32 cellular contexts compared by ENCODE assay signal in the genomic region with DNA sequence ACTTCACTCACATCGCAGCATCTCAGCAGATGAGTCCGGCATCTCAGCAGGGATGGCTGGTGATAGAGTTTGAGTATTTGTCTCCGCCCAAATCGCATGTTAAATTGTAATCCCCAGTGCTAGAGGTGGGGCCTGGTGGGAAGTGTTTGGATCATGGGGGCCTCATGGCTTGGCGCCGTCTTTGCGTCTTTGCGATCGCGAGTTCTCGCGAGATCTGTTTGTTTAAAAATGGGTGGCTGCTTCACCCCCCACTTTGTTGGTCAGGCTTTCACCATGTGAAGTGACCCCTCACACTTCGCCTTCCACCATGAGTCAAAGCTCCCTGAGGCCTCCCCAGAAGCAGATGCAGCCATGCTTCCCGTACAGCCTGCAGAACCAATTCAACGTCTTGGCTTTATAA.
"Had no signal": no experiment of that assay in that cellular context is flagged by ENCODE, and none has a peak within 500 bp of the region (broad histone marks: within the 10 kb centered on the region; RNA-seq: fewer than 3 reads in every experiment).

No MANE protein-coding gene starts in this region.

- H3K36me3 ChIP-seq: ascending aorta, breast epithelium, cardiac muscle cell had no signal

- H3K36me3 Mint-ChIP-seq: activated naive CD8-positive, alpha-beta T cell treated with anti-CD3 and anti-CD28 coated beads, Interleukin-2, amount 10 ng/mL, durations not matched to agents 7 days and 5 days; brain had no signal

- H3K27ac ChIP-seq: ascending aorta, breast epithelium, cardiac muscle cell, coronary artery, dorsolateral prefrontal cortex, VCaP had no signal

- H3K9me3 ChIP-seq: ascending aorta, breast epithelium had no signal

- FAIRE-seq: frontal cortex, TTC549 had no signal

- H3K27me3 ChIP-seq: ascending aorta, breast epithelium, cardiac muscle cell, dorsolateral prefrontal cortex had no signal

- H3K4me3 ChIP-seq: ascending aorta, breast epithelium, cardiac muscle cell, coronary artery, dorsolateral prefrontal cortex had no signal

- H3K27ac Mint-ChIP-seq: activated CD4-positive, alpha-beta memory T cell treated with anti-CD3 and anti-CD28 coated beads, Interleukin-2, amount 10 ng/mL, durations not matched to agents 7 days and 5 days; activated CD4-positive, alpha-beta T cell treated with anti-CD3 and anti-CD28 coated beads, Interleukin-2, amount 10 ng/mL, durations not matched to agents 7 days and 5 days; activated naive CD4-positive, alpha-beta T cell treated with anti-CD3 and anti-CD28 coated beads, Interleukin-2, amount 10 ng/mL, durations not matched to agents 7 days and 5 days; activated naive CD4-positive, alpha-beta T cell treated with anti-CD3 and anti-CD28 coated beads, Interleukin-2, amount 50 U/mL, for 72 hours; activated naive CD8-positive, alpha-beta T cell treated with anti-CD3 and anti-CD28 coated beads, Interleukin-2, amount 10 ng/mL, durations not matched to agents 7 days and 5 days; activated T-cell treated with anti-CD3 and anti-CD28 coated beads, Interleukin-2, amount 50 U/mL, for 24 hours; activated T-cell treated with anti-CD3 and anti-CD28 coated beads, Interleukin-2, amount 50 U/mL, for 72 hours; dendritic cell treated with granulocyte-macrophage colony-stimulating factor and Interleukin-4, amounts not matched to agents 40 ng/mL and 50 ng/mL, for 4 days; endodermal cell; WTC11 had no signal

- ATAC-seq: activated naive CD4-positive, alpha-beta T cell treated with anti-CD3 and anti-CD28 coated beads, Interleukin-2, amount 50 U/mL, for 72 hours; activated T-cell treated with anti-CD3 and anti-CD28 coated beads, Interleukin-2, amount 50 U/mL, for 72 hours; esophagus mucosa; WTC11 had no signal

- DNase-seq: activated CD4-positive, alpha-beta memory T cell treated with anti-CD3 and anti-CD28 coated beads, Interleukin-2, amount 10 ng/mL, durations not matched to agents 7 days and 5 days; activated CD4-positive, alpha-beta T cell treated with anti-CD3 and anti-CD28 coated beads for 1 hour; activated CD4-positive, alpha-beta T cell treated with anti-CD3 and anti-CD28 coated beads for 4 hours; activated CD4-positive, alpha-beta T cell treated with anti-CD3 and anti-CD28 coated beads, Interleukin-2, amount 10 ng/mL, durations not matched to agents 7 days and 5 days; activated CD4-positive, alpha-beta T cell treated with anti-CD3 and anti-CD28 coated beads, Interleukin-2, amount 50 U/mL, for 4 hours; activated CD8-positive, alpha-beta memory T cell treated with anti-CD3 and anti-CD28 coated beads, Interleukin-2, amount 50 U/mL, for 48 hours; activated gamma-delta T cell; activated naive CD4-positive, alpha-beta T cell; activated naive CD4-positive, alpha-beta T cell treated with anti-CD3 and anti-CD28 coated beads, Interleukin-2, amount 10 ng/mL, durations not matched to agents 7 days and 5 days; activated naive CD8-positive, alpha-beta T cell treated with anti-CD3 and anti-CD28 coated beads, Interleukin-2, amount 10 ng/mL, durations not matched to agents 7 days and 5 days; activated T-cell treated with anti-CD3 and anti-CD28 coated beads for 4 hours; activated T-cell treated with anti-CD3 and anti-CD28 coated beads, Interleukin-2, amount 50 U/mL, for 24 hours; activated T-cell treated with anti-CD3 and anti-CD28 coated beads, Interleukin-2, amount 50 U/mL, for 72 hours; central memory CD4-positive, alpha-beta T cell; cerebellar nuclear complex; dorsolateral prefrontal cortex; effector memory CD4-positive, alpha-beta T cell; endodermal cell; foreskin fibroblast; T-helper 2 cell had no signal

- H3K9me3 Mint-ChIP-seq: activated CD4-positive, alpha-beta memory T cell treated with anti-CD3 and anti-CD28 coated beads, Interleukin-2, amount 10 ng/mL, durations not matched to agents 7 days and 5 days; activated CD4-positive, alpha-beta T cell treated with anti-CD3 and anti-CD28 coated beads, Interleukin-2, amount 10 ng/mL, durations not matched to agents 7 days and 5 days; activated naive CD4-positive, alpha-beta T cell treated with anti-CD3 and anti-CD28 coated beads, Interleukin-2, amount 10 ng/mL, durations not matched to agents 7 days and 5 days; activated naive CD4-positive, alpha-beta T cell treated with anti-CD3 and anti-CD28 coated beads, Interleukin-2, amount 50 U/mL, for 72 hours; activated naive CD8-positive, alpha-beta T cell treated with anti-CD3 and anti-CD28 coated beads, Interleukin-2, amount 10 ng/mL, durations not matched to agents 7 days and 5 days; activated T-cell treated with anti-CD3 and anti-CD28 coated beads, Interleukin-2, amount 50 U/mL, for 24 hours; activated T-cell treated with anti-CD3 and anti-CD28 coated beads, Interleukin-2, amount 50 U/mL, for 72 hours; dendritic cell treated with granulocyte-macrophage colony-stimulating factor and Interleukin-4, amounts not matched to agents 40 ng/mL and 50 ng/mL, for 4 days had no signal

- H3K27me3 Mint-ChIP-seq: activated naive CD8-positive, alpha-beta T cell treated with anti-CD3 and anti-CD28 coated beads, Interleukin-2, amount 10 ng/mL, durations not matched to agents 7 days and 5 days; activated T-cell treated with anti-CD3 and anti-CD28 coated beads, Interleukin-2, amount 50 U/mL, for 24 hours had no signal

- H3K4me3 Mint-ChIP-seq: activated CD4-positive, alpha-beta memory T cell treated with anti-CD3 and anti-CD28 coated beads, Interleukin-2, amount 10 ng/mL, durations not matched to agents 7 days and 5 days; activated CD4-positive, alpha-beta T cell treated with anti-CD3 and anti-CD28 coated beads, Interleukin-2, amount 10 ng/mL, durations not matched to agents 7 days and 5 days; activated naive CD4-positive, alpha-beta T cell treated with anti-CD3 and anti-CD28 coated beads, Interleukin-2, amount 10 ng/mL, durations not matched to agents 7 days and 5 days; activated naive CD8-positive, alpha-beta T cell treated with anti-CD3 and anti-CD28 coated beads, Interleukin-2, amount 10 ng/mL, durations not matched to agents 7 days and 5 days; activated T-cell treated with anti-CD3 and anti-CD28 coated beads, Interleukin-2, amount 50 U/mL, for 24 hours; activated T-cell treated with anti-CD3 and anti-CD28 coated beads, Interleukin-2, amount 50 U/mL, for 72 hours; dendritic cell treated with granulocyte-macrophage colony-stimulating factor and Interleukin-4, amounts not matched to agents 40 ng/mL and 50 ng/mL, for 4 days; endodermal cell; WTC11 had no signal

- H3K4me1 ChIP-seq: breast epithelium had no signal
